Comparison of ENCODE assay signal across 9 cellular contexts in the genomic region with DNA sequence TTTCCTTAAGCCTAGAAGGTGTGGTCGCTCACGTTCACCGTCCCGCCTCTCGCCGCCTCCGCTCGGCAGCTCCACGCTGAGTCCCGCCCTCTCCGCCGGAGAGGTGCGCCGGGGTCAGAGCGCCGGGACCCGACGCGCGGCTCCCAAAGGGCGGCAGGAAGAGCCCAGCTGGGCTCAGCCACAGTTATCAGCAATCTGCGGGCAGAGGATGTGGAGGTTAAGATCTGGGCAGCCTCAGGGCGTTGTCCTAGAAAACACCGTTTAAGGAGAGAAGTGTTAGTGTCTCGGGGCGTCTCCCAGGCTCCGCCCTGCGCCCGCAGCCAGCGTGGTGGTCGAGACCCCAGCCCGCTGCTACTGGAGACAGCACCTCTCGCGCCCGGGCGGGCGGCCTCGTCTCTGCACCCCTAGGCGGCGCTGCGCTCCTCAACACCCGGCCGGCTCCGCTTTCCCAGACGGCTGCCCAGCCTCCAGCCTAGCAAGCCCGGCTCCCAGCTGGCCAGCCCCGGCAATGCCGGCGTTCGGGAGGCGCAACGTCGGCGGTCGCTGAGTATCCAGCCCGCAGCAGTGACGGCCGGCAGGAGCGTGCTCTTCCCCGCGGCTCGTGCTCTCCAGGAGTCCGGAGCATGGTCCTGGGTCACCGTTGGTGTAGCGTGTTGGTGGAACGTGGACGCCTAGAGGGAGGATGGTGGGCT. TPM values are rescaled to one million over a fixed set of nuclear protein-coding genes. Genes with fewer than 3 reads are reported as not detected.
DNase-seq lines count a peak whose midpoint lies in the region; ATAC-seq, FAIRE-seq and TF ChIP-seq lines count a peak whose summit lies in the region.
"Had no signal": no experiment of that assay in that cellular context is flagged by ENCODE, and none has a peak within 500 bp of the region (broad histone marks: within the 10 kb centered on the region; RNA-seq: fewer than 3 reads in every experiment).

A gene with protein sequence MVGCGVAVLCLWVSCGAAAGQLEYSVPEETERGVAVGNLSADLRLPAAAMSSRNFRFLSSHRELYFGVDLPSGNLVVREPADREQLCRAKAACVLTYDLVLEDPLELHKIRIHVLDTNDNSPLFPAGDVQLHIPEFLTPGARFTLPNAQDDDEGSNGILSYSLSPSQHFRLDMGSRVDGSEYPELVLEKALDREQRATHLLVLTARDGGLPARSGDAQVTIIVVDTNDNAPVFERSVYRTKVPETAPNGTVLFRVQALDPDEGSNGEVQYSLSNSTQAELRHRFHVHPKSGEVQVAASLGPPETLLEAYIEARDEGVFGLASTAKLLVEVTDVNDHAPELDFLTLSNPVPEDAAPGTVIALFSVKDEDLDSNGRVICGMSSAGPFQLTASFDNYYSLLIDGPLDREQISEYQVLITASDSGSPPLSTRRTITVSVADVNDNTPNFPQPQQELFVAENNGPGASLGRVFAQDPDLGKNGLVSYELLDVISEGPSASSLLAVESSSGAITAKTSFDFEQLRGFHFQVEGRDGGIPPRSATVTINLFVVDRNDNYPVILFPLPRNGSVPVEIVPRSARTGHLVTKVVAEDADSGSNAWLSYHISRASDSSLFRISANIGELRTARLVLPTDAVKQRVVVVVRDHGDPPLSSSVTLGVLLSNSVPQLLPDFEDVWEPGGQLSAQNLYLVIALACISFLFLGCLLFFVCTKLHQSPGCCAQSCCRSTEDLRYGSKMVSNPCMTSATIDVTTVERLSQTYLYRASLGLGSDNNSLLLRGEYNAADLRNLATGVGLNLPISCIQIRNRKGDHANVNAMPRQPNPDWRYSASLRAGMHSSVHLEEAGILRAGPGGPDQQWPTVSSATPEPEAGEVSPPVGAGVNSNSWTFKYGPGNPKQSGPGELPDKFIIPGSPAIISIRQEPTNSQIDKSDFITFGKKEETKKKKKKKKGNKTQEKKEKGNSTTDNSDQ (plus strand): TSS at position 89 of the 692 bp plus-strand sequence. CDS start 594 bp downstream, at position 683.

- H3K4me3 ChIP-seq in astrocyte (ENCODE audit: insufficient read depth, low read depth, low read length), result peak within 1 kb of the TSS; percentile 37
- H3K4me3 ChIP-seq in hepatocyte, result peak within 1 kb of the TSS; percentile 57
- peak within 1 kb of the TSS; percentile 24 for H3K4me3 ChIP-seq in prostate gland

- intact Hi-C loops in prostate gland (cut with DNase I), result loop anchor here (10.0 kb wide), 1 partner anchor 118 kb away; no protein-coding TSS in a partner anchor
- intact Hi-C loops in activated T-helper 2 cell treated with anti-CD3 and anti-CD28 coated beads, Interferon-gamma antibody, Interleukin-2, Interleukin-4, amounts not matched to agents 10 μg/mL and 5 μg/mL and 100 μg/mL, durations not matched to agents 14 hours and 24 hours and 36 hours (cut with micrococcal nuclease), result no loop called here

- no peak within 1 kb of the TSS for H3K27ac ChIP-seq in astrocyte (ENCODE audit: low read depth, low read length)
- peak within 1 kb of the TSS; percentile 64 for H3K27ac ChIP-seq in hepatocyte
- no peak within 1 kb of the TSS for H3K27ac ChIP-seq in prostate gland

- H3K9ac ChIP-seq in astrocyte (ENCODE audit: low read length), result no peak within 1 kb of the TSS

- H2AFZ ChIP-seq in astrocyte (ENCODE audit: low read depth, low read length) (peak within 1 kb of the TSS; percentile 78), hepatocyte (peak within 1 kb of the TSS; percentile 59)

- H3K36me3 ChIP-seq in astrocyte (ENCODE audit: insufficient read depth, low read length) (no peaks in the 10 kb centered on the region), hepatocyte (replicated peaks; ENCODE audit: insufficient read depth, low read depth) (no peaks in the 10 kb centered on the region), prostate gland (no peaks in the 10 kb centered on the region)

- H3K9me3 ChIP-seq in astrocyte (ENCODE audit: insufficient read depth, low read depth, low read length) (peaks cover 11% of the 10 kb centered on the region), hepatocyte (ENCODE audit: low read depth) (no peaks in the 10 kb centered on the region), prostate gland (no peaks in the 10 kb centered on the region)

- ATAC-seq in GM18511 (IDR thresholded peaks at IDR 0.05; ENCODE audit: unreplicated experiment), result no peak

- H3K9me2 ChIP-seq in hepatocyte (replicated peaks; ENCODE audit: insufficient read depth), result no peaks in the 10 kb centered on the region

- H4K20me1 ChIP-seq in astrocyte (ENCODE audit: insufficient read depth, low read length), result no peaks in the 10 kb centered on the region
- H4K20me1 ChIP-seq in hepatocyte (ENCODE audit: insufficient read depth, poor library complexity, severe bottlenecking), result peaks cover 9% of the 10 kb centered on the region

- H3K9me3 Mint-ChIP-seq in astrocyte (ENCODE audit: unreplicated experiment), result no peaks in the 10 kb centered on the region
- H3K9me3 Mint-ChIP-seq in activated T-helper 2 cell treated with anti-CD3 and anti-CD28 coated beads, Interferon-gamma antibody, Interleukin-2, Interleukin-4, amounts not matched to agents 10 μg/mL and 5 μg/mL and 100 μg/mL, durations not matched to agents 14 hours and 24 hours and 36 hours, result peaks cover 8% of the 10 kb centered on the region

- H3K79me2 ChIP-seq in astrocyte (ENCODE audit: insufficient read depth, low read length), result no peaks in the 10 kb centered on the region
- H3K79me2 ChIP-seq in hepatocyte, result peaks cover 5% of the 10 kb centered on the region

- TF ChIP-seq CTCF in astrocyte (IDR thresholded peaks at IDR 0.05; ENCODE audit: insufficient read depth, low read depth, low read length), result peak; percentile 5
- TF ChIP-seq CTCF in hepatocyte (IDR thresholded peaks at IDR 0.05; ENCODE audit: poor library complexity), result peak; percentile 98
- TF ChIP-seq CTCF in prostate gland (IDR thresholded peaks at IDR 0.05), result peak; percentile 26 to 58 (median 48)

- DNase-seq in NCI-H1417 (lab: John Stamatoyannopoulos, UW) (peak; percentile 81 to 89 (median 87)), NCI-H1417 treated with DMSO at 0.1 percent for 48 hours (lab: John Stamatoyannopoulos, UW) (no peak), NCI-H446 (lab: John Stamatoyannopoulos, UW) (peak; percentile 7 to 59), astrocyte (ENCODE audit: low read depth) (peak; percentile 5), hepatocyte (ENCODE audit: low spot score) (peak; percentile 96), prostate gland (ENCODE audit: low spot score) (peak; percentile 35)
- DNase-seq in activated T-helper 2 cell treated with anti-CD3 and anti-CD28 coated beads, Interferon-gamma antibody, Interleukin-2, Interleukin-4, amounts not matched to agents 10 μg/mL and 5 μg/mL and 100 μg/mL, durations not matched to agents 14 hours and 24 hours and 36 hours (ENCODE audit: low spot score), result no peak

- no peak for FAIRE-seq in astrocyte (lab: Jason Lieb, UNC)
- FAIRE-seq: A204.1 had no signal

- no peaks in the 10 kb centered on the region for H3K27me3 Mint-ChIP-seq in astrocyte (ENCODE audit: low read depth, unreplicated experiment)
- H3K27me3 Mint-ChIP-seq in activated T-helper 2 cell treated with anti-CD3 and anti-CD28 coated beads, Interferon-gamma antibody, Interleukin-2, Interleukin-4, amounts not matched to agents 10 μg/mL and 5 μg/mL and 100 μg/mL, durations not matched to agents 14 hours and 24 hours and 36 hours (ENCODE audit: low read depth), result peaks cover 15% of the 10 kb centered on the region

- H3K4me1 ChIP-seq in astrocyte (ENCODE audit: insufficient read depth, low read length), result peaks cover 3% of the 10 kb centered on the region
- H3K4me1 ChIP-seq in hepatocyte (ENCODE audit: insufficient read depth), result peaks cover 7% of the 10 kb centered on the region
- no peaks in the 10 kb centered on the region for H3K4me1 ChIP-seq in prostate gland (replicated peaks)

- no peaks in the 10 kb centered on the region for H3K36me3 Mint-ChIP-seq in astrocyte (ENCODE audit: low read depth, unreplicated experiment)
- no peaks in the 10 kb centered on the region for H3K36me3 Mint-ChIP-seq in activated T-helper 2 cell treated with anti-CD3 and anti-CD28 coated beads, Interferon-gamma antibody, Interleukin-2, Interleukin-4, amounts not matched to agents 10 μg/mL and 5 μg/mL and 100 μg/mL, durations not matched to agents 14 hours and 24 hours and 36 hours (ENCODE audit: low read depth)

- no peak for TF ChIP-seq POLR2A in prostate gland (IDR thresholded peaks at IDR 0.05)

- H3K4me3 Mint-ChIP-seq in astrocyte (ENCODE audit: unreplicated experiment), result peak within 1 kb of the TSS; percentile 88
- H3K4me3 Mint-ChIP-seq in activated T-helper 2 cell treated with anti-CD3 and anti-CD28 coated beads, Interferon-gamma antibody, Interleukin-2, Interleukin-4, amounts not matched to agents 10 μg/mL and 5 μg/mL and 100 μg/mL, durations not matched to agents 14 hours and 24 hours and 36 hours (ENCODE audit: low read depth), result no peak within 1 kb of the TSS

- peaks cover 13% of the 10 kb centered on the region for H3K27me3 ChIP-seq in astrocyte (ENCODE audit: insufficient read depth, low read length)
- no peaks in the 10 kb centered on the region for H3K27me3 ChIP-seq in hepatocyte
- no peaks in the 10 kb centered on the region for H3K27me3 ChIP-seq in prostate gland (replicated peaks; ENCODE audit: insufficient read depth)

- peaks cover 2% of the 10 kb centered on the region for H3K4me1 Mint-ChIP-seq in astrocyte (ENCODE audit: low read depth, unreplicated experiment)
- H3K4me1 Mint-ChIP-seq in activated T-helper 2 cell treated with anti-CD3 and anti-CD28 coated beads, Interferon-gamma antibody, Interleukin-2, Interleukin-4, amounts not matched to agents 10 μg/mL and 5 μg/mL and 100 μg/mL, durations not matched to agents 14 hours and 24 hours and 36 hours (ENCODE audit: low read depth), result no peaks in the 10 kb centered on the region

- peak within 1 kb of the TSS; percentile 72 for H3K27ac Mint-ChIP-seq in astrocyte (ENCODE audit: unreplicated experiment)
- H3K27ac Mint-ChIP-seq in activated T-helper 2 cell treated with anti-CD3 and anti-CD28 coated beads, Interferon-gamma antibody, Interleukin-2, Interleukin-4, amounts not matched to agents 10 μg/mL and 5 μg/mL and 100 μg/mL, durations not matched to agents 14 hours and 24 hours and 36 hours, result no peak within 1 kb of the TSS

- peak within 1 kb of the TSS; percentile 80 for H3K4me2 ChIP-seq in astrocyte (ENCODE audit: low read length)
- peak within 1 kb of the TSS; percentile 95 for H3K4me2 ChIP-seq in hepatocyte

- WGBS in hepatocyte (ENCODE audit: low lambda C conversion rate, missing lambda C conversion rate), result under 1% methylated on average over 67 of the region's 67 CpGs
- WGBS in prostate gland, result 7% methylated on average over 35 of the region's 67 CpGs

RNA-seq across cellular contexts. Expression of the gene that starts here (rescaled TPM):
- total RNA-seq in astrocyte, result 5.7 and 5.9 TPM in 2 replicates
- 6.3 and 7.0 TPM in 2 replicates for total RNA-seq in hepatocyte
- polyA plus RNA-seq in hepatocyte, result 0.41 and 1.3 TPM in 2 replicates
- 1 to 10 TPM; 1.1 to 3.9 TPM for total RNA-seq in prostate gland
- not detected in 2 replicates for total RNA-seq in activated T-helper 2 cell treated with anti-CD3 and anti-CD28 coated beads, Interferon-gamma antibody, Interleukin-2, Interleukin-4, amounts not matched to agents 10 μg/mL and 5 μg/mL and 100 μg/mL, durations not matched to agents 14 hours and 24 hours and 36 hours

Comparison
In these comparisons a context has a peak if more than half of its experiments do, and no peak if none do; other contexts are left out.
1. DNase-seq: peak in NCI-H1417 (3 of 3), NCI-H446 (2 of 2), astrocyte (single experiment), hepatocyte (single experiment) and prostate gland (single experiment); none in NCI-H1417 treated with DMSO at 0.1 percent for 48 hours (single experiment) and activated T-helper 2 cell treated with anti-CD3 and anti-CD28 coated beads, Interferon-gamma antibody, Interleukin-2, Interleukin-4, amounts not matched to agents 10 μg/mL and 5 μg/mL and 100 μg/mL, durations not matched to agents 14 hours and 24 hours and 36 hours (single experiment).
2. CTCF ChIP-seq: peak in every context shown above with its lines; median percentile 98 in hepatocyte; 48 in prostate gland; 5 in astrocyte.
3. Peak in every context shown above with its lines, with median percentiles within 50 percentile points of each other: H3K4me3 ChIP-seq.